1 cellular context compared by ENCODE assay signal in the genomic region with DNA sequence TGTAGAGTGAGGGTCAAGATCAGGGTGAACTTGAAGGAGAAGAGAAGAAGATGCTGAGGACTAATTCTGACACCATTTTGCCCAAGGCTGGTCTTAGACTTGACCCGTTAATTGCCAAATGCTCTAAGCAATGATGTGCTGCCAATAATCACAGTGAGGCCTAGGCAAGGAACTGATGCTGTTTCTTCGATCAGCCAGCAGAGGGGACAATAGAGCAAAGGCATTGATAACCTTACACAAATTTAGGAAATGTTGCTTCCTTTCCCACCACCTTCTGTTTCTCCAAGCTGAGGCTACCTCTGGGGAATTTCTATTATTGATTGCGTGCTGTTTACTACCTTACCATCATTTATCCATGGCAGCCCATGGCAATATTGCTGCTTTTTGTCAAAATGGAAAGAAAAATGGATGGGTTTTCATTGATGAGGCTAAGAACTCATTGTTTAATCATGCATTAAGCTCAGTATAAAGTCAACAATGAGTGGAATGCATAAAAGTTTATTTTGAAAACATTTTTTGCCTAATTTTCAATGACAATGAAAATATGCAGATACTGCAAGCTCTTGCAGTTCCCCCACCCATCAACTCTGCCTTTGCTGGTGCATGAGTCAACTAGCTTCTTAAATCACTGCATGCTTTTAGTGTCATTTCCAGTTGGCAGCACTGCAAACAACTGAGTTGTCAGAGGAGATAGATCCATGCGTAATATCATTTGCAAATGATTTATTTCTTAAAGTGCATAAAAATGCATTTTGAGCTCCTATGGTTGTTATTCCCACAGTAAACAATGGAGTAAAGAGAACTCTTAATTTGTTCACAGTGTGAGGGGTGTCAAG.
A peak's percentile ranks its signal among the peaks of the same experiment; 100 is the strongest.
TF ChIP-seq lines count a peak whose summit lies in the region.

No MANE protein-coding gene starts in this region.

TF ChIP-seq in SK-N-SH treated with all-trans-retinoic acid at 6 μM for 48 hours, 23 proteins besides CTCF, POLR2A, EP300 and RAD21 (continued from another document):
- no peak for TF ChIP-seq TSHZ2 (CRISPR knock-in tag; IDR thresholded peaks at IDR 0.05)
- TF ChIP-seq BACH2 (CRISPR knock-in tag; IDR thresholded peaks at IDR 0.05; ENCODE audit: borderline replicate concordance), result no peak
- no peak for TF ChIP-seq PPARA (CRISPR knock-in tag; IDR thresholded peaks at IDR 0.05; ENCODE audit: borderline replicate concordance)
- TF ChIP-seq, protein P1, sequence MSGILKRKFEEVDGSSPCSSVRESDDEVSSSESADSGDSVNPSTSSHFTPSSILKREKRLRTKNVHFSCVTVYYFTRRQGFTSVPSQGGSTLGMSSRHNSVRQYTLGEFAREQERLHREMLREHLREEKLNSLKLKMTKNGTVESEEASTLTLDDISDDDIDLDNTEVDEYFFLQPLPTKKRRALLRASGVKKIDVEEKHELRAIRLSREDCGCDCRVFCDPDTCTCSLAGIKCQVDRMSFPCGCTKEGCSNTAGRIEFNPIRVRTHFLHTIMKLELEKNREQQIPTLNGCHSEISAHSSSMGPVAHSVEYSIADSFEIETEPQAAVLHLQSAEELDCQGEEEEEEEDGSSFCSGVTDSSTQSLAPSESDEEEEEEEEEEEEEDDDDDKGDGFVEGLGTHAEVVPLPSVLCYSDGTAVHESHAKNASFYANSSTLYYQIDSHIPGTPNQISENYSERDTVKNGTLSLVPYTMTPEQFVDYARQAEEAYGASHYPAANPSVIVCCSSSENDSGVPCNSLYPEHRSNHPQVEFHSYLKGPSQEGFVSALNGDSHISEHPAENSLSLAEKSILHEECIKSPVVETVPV (CRISPR knock-in tag; IDR thresholded peaks at IDR 0.05), result no peak
- TF ChIP-seq GLIS3 (CRISPR knock-in tag; IDR thresholded peaks at IDR 0.05), result no peak
- TF ChIP-seq ZC3H10 (CRISPR knock-in tag; IDR thresholded peaks at IDR 0.05), result no peak; the same call in 1 of the 2 replicates
- no peak for TF ChIP-seq OSR1 (CRISPR knock-in tag; IDR thresholded peaks at IDR 0.05)
- no peak for TF ChIP-seq ZNF565 (CRISPR knock-in tag; conservative IDR thresholded peaks at IDR 0.05; ENCODE audit: low read depth)
- TF ChIP-seq, protein P2, sequence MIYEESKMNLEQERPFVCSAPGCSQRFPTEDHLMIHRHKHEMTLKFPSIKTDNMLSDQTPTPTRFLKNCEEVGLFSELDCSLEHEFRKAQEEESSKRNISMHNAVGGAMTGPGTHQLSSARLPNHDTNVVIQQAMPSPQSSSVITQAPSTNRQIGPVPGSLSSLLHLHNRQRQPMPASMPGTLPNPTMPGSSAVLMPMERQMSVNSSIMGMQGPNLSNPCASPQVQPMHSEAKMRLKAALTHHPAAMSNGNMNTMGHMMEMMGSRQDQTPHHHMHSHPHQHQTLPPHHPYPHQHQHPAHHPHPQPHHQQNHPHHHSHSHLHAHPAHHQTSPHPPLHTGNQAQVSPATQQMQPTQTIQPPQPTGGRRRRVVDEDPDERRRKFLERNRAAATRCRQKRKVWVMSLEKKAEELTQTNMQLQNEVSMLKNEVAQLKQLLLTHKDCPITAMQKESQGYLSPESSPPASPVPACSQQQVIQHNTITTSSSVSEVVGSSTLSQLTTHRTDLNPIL (CRISPR knock-in tag; IDR thresholded peaks at IDR 0.05; ENCODE audit: low read depth), result 0 out of 2 replicates have a peak, but pooled peaks have one; percentile 11
- TF ChIP-seq TOX (CRISPR knock-in tag; IDR thresholded peaks at IDR 0.05; ENCODE audit: borderline replicate concordance), result peak; percentile 77; the same call in 1 of the 2 replicates
TF ChIP-seq in SK-N-SH treated with all-trans-retinoic acid at 6 μM for 48 hours: peak in this region for 4.
